Comparison of ENCODE assay signal across 7 cellular contexts in the genomic region with DNA sequence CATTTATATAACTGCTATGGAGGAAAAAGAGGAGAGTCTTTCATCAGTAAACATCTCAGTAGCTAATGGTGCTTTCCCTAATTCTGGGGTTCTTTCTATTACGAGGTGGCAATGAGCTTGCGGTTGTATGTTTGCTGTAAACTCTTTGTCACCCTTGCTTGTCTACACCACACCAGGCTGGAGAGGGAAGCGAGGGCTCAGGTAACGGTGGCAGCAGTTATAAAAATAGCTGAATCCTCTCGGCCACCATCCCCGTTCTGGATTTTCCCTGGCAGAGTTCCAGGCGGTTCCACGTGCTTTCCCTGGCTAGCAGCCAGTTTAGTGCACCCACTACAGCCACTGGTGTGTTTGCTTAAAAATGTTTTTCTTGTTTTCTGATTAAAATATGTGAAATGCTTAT. TPM values are rescaled to one million over a fixed set of nuclear protein-coding genes. Genes with fewer than 3 reads are reported as not detected.
DNase-seq lines count a peak whose midpoint lies in the region; ATAC-seq and TF ChIP-seq lines count a peak whose summit lies in the region.

No MANE protein-coding gene starts in this region.

- no peaks in the 10 kb centered on the region for H3K36me3 Mint-ChIP-seq in T-helper 1 cell treated with Interleukin-12 subunit alpha and Interleukin-12 subunit beta and Interleukin-4 antibody, amounts not matched to agents 30 μg/mL and 1 μg/mL, for 36 hours (ENCODE audit: low read depth)
- no peaks in the 10 kb centered on the region for H3K36me3 Mint-ChIP-seq in stimulated activated memory B cell treated with anti-CD40 and anti-IgM and Interleukin-4, amounts not matched to agents 10 μg/mL and 1 μg/mL and 100 μg/mL, for 72 hours

- no peak overlapping the region for H3K4me3 ChIP-seq in epithelial cell of proximal tubule (ENCODE audit: low read depth, low read length)

- peaks cover 21% of the 10 kb centered on the region for H3K4me1 Mint-ChIP-seq in T-helper 1 cell treated with Interleukin-12 subunit alpha and Interleukin-12 subunit beta and Interleukin-4 antibody, amounts not matched to agents 30 μg/mL and 1 μg/mL, for 36 hours (ENCODE audit: low read depth)
- peaks cover 27% of the 10 kb centered on the region for H3K4me1 Mint-ChIP-seq in stimulated activated memory B cell treated with anti-CD40 and anti-IgM and Interleukin-4, amounts not matched to agents 10 μg/mL and 1 μg/mL and 100 μg/mL, for 72 hours

- TF ChIP-seq CTCF in epithelial cell of proximal tubule (conservative IDR thresholded peaks at IDR 0.05; ENCODE audit: low read depth, low read length) = no peak

- ATAC-seq in GM18909 (IDR thresholded peaks at IDR 0.05; ENCODE audit: poor library complexity, unreplicated experiment) = peak; percentile 50
- peak; percentile 29 for ATAC-seq in HG03060 (IDR thresholded peaks at IDR 0.05; ENCODE audit: low read depth, unreplicated experiment)
- peak; percentile 47 for ATAC-seq in stimulated activated memory B cell treated with anti-CD40 and anti-IgM and Interleukin-4, amounts not matched to agents 10 μg/mL and 1 μg/mL and 100 μg/mL, for 72 hours
- no peak for ATAC-seq in HG03025 (IDR thresholded peaks at IDR 0.05; ENCODE audit: low FRiP score, unreplicated experiment)

- H3K27ac Mint-ChIP-seq in T-helper 1 cell treated with Interleukin-12 subunit alpha and Interleukin-12 subunit beta and Interleukin-4 antibody, amounts not matched to agents 30 μg/mL and 1 μg/mL, for 36 hours = peak overlapping the region; percentile 34
- H3K27ac Mint-ChIP-seq in stimulated activated memory B cell treated with anti-CD40 and anti-IgM and Interleukin-4, amounts not matched to agents 10 μg/mL and 1 μg/mL and 100 μg/mL, for 72 hours = peak overlapping the region; percentile 19

- DNase-seq in epithelial cell of proximal tubule (ENCODE audit: low read depth) = peak; percentile 4
- DNase-seq in middle frontal gyrus (ENCODE audit: extremely low spot score, low spot score) = no peak

- no peak overlapping the region for H3K4me3 Mint-ChIP-seq in T-helper 1 cell treated with Interleukin-12 subunit alpha and Interleukin-12 subunit beta and Interleukin-4 antibody, amounts not matched to agents 30 μg/mL and 1 μg/mL, for 36 hours
- H3K4me3 Mint-ChIP-seq in stimulated activated memory B cell treated with anti-CD40 and anti-IgM and Interleukin-4, amounts not matched to agents 10 μg/mL and 1 μg/mL and 100 μg/mL, for 72 hours = no peak overlapping the region

- peaks cover 15% of the 10 kb centered on the region for H3K27me3 Mint-ChIP-seq in T-helper 1 cell treated with Interleukin-12 subunit alpha and Interleukin-12 subunit beta and Interleukin-4 antibody, amounts not matched to agents 30 μg/mL and 1 μg/mL, for 36 hours (ENCODE audit: low read depth)
- H3K27me3 Mint-ChIP-seq in stimulated activated memory B cell treated with anti-CD40 and anti-IgM and Interleukin-4, amounts not matched to agents 10 μg/mL and 1 μg/mL and 100 μg/mL, for 72 hours = peaks cover 11% of the 10 kb centered on the region

- no peaks in the 10 kb centered on the region for H3K9me3 Mint-ChIP-seq in T-helper 1 cell treated with Interleukin-12 subunit alpha and Interleukin-12 subunit beta and Interleukin-4 antibody, amounts not matched to agents 30 μg/mL and 1 μg/mL, for 36 hours
- H3K9me3 Mint-ChIP-seq in stimulated activated memory B cell treated with anti-CD40 and anti-IgM and Interleukin-4, amounts not matched to agents 10 μg/mL and 1 μg/mL and 100 μg/mL, for 72 hours = no peaks in the 10 kb centered on the region

RNA-seq across cellular contexts. Expression of gene MAS1, which starts 39.0 kb away (rescaled TPM):
- not detected in 2 replicates for total RNA-seq in epithelial cell of proximal tubule

RNA-seq across cellular contexts. Expression of gene IGF2R, which starts 39.1 kb away (rescaled TPM):
- 50.3 and 50.8 TPM in 2 replicates for total RNA-seq in epithelial cell of proximal tubule
